In genomic region chr1:224503161-224504118, GRCh38 we compare ENCODE assay signal across 1 cellular context.
TF ChIP-seq lines count a peak whose summit lies in the region.

No MANE protein-coding gene starts in this region.

TF ChIP-seq in GM12878, 131 proteins besides CTCF, POLR2A, EP300 and RAD21 (continued from another document and continues in another):
- TF ChIP-seq NKRF (conservative IDR thresholded peaks at IDR 0.05) = no peak
- no peak for TF ChIP-seq POLR2AphosphoS5 (IDR thresholded peaks at IDR 0.05; ENCODE audit: low read length)
- TF ChIP-seq FOXM1 (IDR thresholded peaks at IDR 0.05; ENCODE audit: low read depth, low read length) = no peak; the same call in 1 of the 2 replicates
- 0 out of 2 replicates have a peak, but pooled peaks have one; percentile 24 for TF ChIP-seq ELK1 (IDR thresholded peaks at IDR 0.05; ENCODE audit: low read depth, low read length)
- no peak; the same call in 1 of the 2 replicates for TF ChIP-seq ZNF687 (IDR thresholded peaks at IDR 0.05)
- no peak for TF ChIP-seq ZBTB4 (CRISPR knock-in tag; IDR thresholded peaks at IDR 0.05)
- peak; percentile 69 for TF ChIP-seq NR2F1 (conservative IDR thresholded peaks at IDR 0.05)
- no peak for TF ChIP-seq FOS (IDR thresholded peaks at IDR 0.05; ENCODE audit: borderline replicate concordance, extremely low read depth, insufficient read length)
- TF ChIP-seq KDM1A (IDR thresholded peaks at IDR 0.05; ENCODE audit: borderline replicate concordance) = no peak
- peak; percentile 73 for TF ChIP-seq TBL1XR1 (IDR thresholded peaks at IDR 0.05; ENCODE audit: low read depth, low read length)
- peak in 1 of 2 experiments; percentile 86; a peak in 2 of 4 replicates for TF ChIP-seq ETV6 (conservative IDR thresholded peaks at IDR 0.05 in 1 of 2, IDR thresholded peaks at IDR 0.05 in 1 of 2; ENCODE audit: borderline replicate concordance in 1 of 2, low read depth in 1 of 2)
- TF ChIP-seq MTA2 (IDR thresholded peaks at IDR 0.05; ENCODE audit: low read depth) = peak; percentile 54; the same call in 1 of the 2 replicates
- TF ChIP-seq ATF7 (IDR thresholded peaks at IDR 0.05; ENCODE audit: low read depth) = no peak; the same call in 1 of the 2 replicates
- TF ChIP-seq SUZ12 (IDR thresholded peaks at IDR 0.05; ENCODE audit: unreplicated experiment) = no peak
- TF ChIP-seq NFXL1 (IDR thresholded peaks at IDR 0.05; ENCODE audit: borderline replicate concordance) = no peak
- no peak; the same call in 1 of the 2 replicates for TF ChIP-seq LARP7 (IDR thresholded peaks at IDR 0.05)
- TF ChIP-seq ZNF217 (IDR thresholded peaks at IDR 0.05) = peak; percentile 47; the same call in 1 of the 2 replicates
- peak; percentile 21; the same call in 1 of the 2 replicates for TF ChIP-seq SMC3 (IDR thresholded peaks at IDR 0.05; ENCODE audit: borderline replicate concordance, low read length)
- TF ChIP-seq ATF2 (IDR thresholded peaks at IDR 0.05; ENCODE audit: low read length) = no peak
- no peak for TF ChIP-seq POLR2AphosphoS2 (IDR thresholded peaks at IDR 0.05; ENCODE audit: low read depth, low read length)
- no peak for TF ChIP-seq STAT3 (IDR thresholded peaks at IDR 0.05; ENCODE audit: low read depth, low read length)
- no peak for TF ChIP-seq HDAC2 (IDR thresholded peaks at IDR 0.05)
- TF ChIP-seq SREBF1 (IDR thresholded peaks at IDR 0.05; ENCODE audit: low read length) = no peak
- peak; percentile 82; the same call in 1 of the 2 replicates for TF ChIP-seq TCF3 (IDR thresholded peaks at IDR 0.05; ENCODE audit: borderline replicate concordance, insufficient read depth, low read depth, low read length)
- no peak for TF ChIP-seq EGR1 (IDR thresholded peaks at IDR 0.05; ENCODE audit: borderline replicate concordance in 1 of 2, low read depth in 2 of 2, low read length in 2 of 2)
- TF ChIP-seq CREB1 (IDR thresholded peaks at IDR 0.05; ENCODE audit: low read depth) = 0 out of 2 replicates have a peak, but pooled peaks have one; percentile 22
- no peak for TF ChIP-seq WRNIP1 (IDR thresholded peaks at IDR 0.05; ENCODE audit: borderline replicate concordance, low read depth, low read length)
- TF ChIP-seq TAF1 (IDR thresholded peaks at IDR 0.05; ENCODE audit: borderline replicate concordance, low read depth, low read length) = no peak
- no peak for TF ChIP-seq ZNF592 (IDR thresholded peaks at IDR 0.05)
- TF ChIP-seq RB1 (IDR thresholded peaks at IDR 0.05; ENCODE audit: borderline replicate concordance) = no peak; the same call in 1 of the 2 replicates
- TF ChIP-seq SPI1 (IDR thresholded peaks at IDR 0.05; ENCODE audit: borderline replicate concordance, insufficient read depth, low read depth, low read length) = peak; percentile 50; the same call in 1 of the 2 replicates
- no peak for TF ChIP-seq ATF3 (IDR thresholded peaks at IDR 0.05; ENCODE audit: borderline replicate concordance, extremely low read depth, low read depth, low read length)
- TF ChIP-seq SRF (IDR thresholded peaks at IDR 0.05; ENCODE audit: low read depth in 2 of 2, low read length in 2 of 2) = no peak
- no peak for TF ChIP-seq RBBP5 (conservative IDR thresholded peaks at IDR 0.05)
- TF ChIP-seq STAT1 (conservative IDR thresholded peaks at IDR 0.05) = 0 out of 2 replicates have a peak, but pooled peaks have one; percentile 53
- TF ChIP-seq TCF12 (IDR thresholded peaks at IDR 0.05; ENCODE audit: low read depth, low read length) = peak; percentile 87
- no peak for TF ChIP-seq USF2 (IDR thresholded peaks at IDR 0.05; ENCODE audit: borderline replicate concordance, low read depth, low read length)
- TF ChIP-seq HCFC1 (IDR thresholded peaks at IDR 0.05; ENCODE audit: low read length) = no peak
- TF ChIP-seq ZBTB11 (CRISPR knock-in tag; IDR thresholded peaks at IDR 0.05) = no peak
